Comparison of ENCODE assay signal across 21 cellular contexts in genomic region chr13:61777281-61777680, GRCh38.
DNase-seq lines count a peak whose midpoint lies in the region; ATAC-seq and TF ChIP-seq lines count a peak whose summit lies in the region.
"Had no signal": no experiment of that assay in that cellular context is flagged by ENCODE, and none has a peak within 500 bp of the region (broad histone marks: within the 10 kb centered on the region; RNA-seq: fewer than 3 reads in every experiment).

No MANE protein-coding gene starts in this region.

- CTCF ChIA-PET in WTC11 (lab: Charles Lee): interaction anchor here (0.7 kb wide), 1 partner anchor 11 kb away, joined by 3 read pairs; no protein-coding TSS in a partner anchor

- peaks cover 20% of the 10 kb centered on the region for H3F3A ChIP-seq in neural progenitor cell (ENCODE audit: low read depth)

- ATAC-seq in WTC11 (peak; percentile 84), heart left ventricle (peak in 3 of 4 donors; percentile 38 to 66 (median 44))
- ATAC-seq: activated CD8-positive, alpha-beta memory T cell treated with anti-CD3 and anti-CD28 coated beads, Interleukin-2, amount 10 ng/mL, durations not matched to agents 7 days and 5 days; activated naive CD4-positive, alpha-beta T cell treated with anti-CD3 and anti-CD28 coated beads, Interleukin-2, amount 50 U/mL, for 72 hours; HCT116 had no signal

- H3K27me3 ChIP-seq in heart left ventricle: no peaks in the 10 kb centered on the region
- H3K27me3 ChIP-seq in neural progenitor cell: no peaks in the 10 kb centered on the region
- H3K27me3 ChIP-seq: hepatocyte had no signal

- H3K4me1 ChIP-seq in heart left ventricle: peaks cover 0 to 11% (median 0%) of the 10 kb centered on the region in 12 donors
- peaks cover 21% of the 10 kb centered on the region for H3K4me1 ChIP-seq in neural progenitor cell

- no peaks in the 10 kb centered on the region for H3K27me3 Mint-ChIP-seq in WTC11 (ENCODE audit: low read depth)
- H3K27me3 Mint-ChIP-seq in neural progenitor cell (ENCODE audit: insufficient read depth, low read depth): no peaks in the 10 kb centered on the region
- H3K27me3 Mint-ChIP-seq in activated T-helper 1 cell treated with anti-CD3 and anti-CD28 coated beads, Interleukin-12 subunit alpha, Interleukin-12 subunit beta, Interleukin-2, Interleukin-4 antibody, amounts not matched to agents 30 ng/mL and 10 ng/mL and 1 ng/mL, durations not matched to agents 14 hours and 24 hours and 36 hours (ENCODE audit: insufficient read depth): no peaks in the 10 kb centered on the region
- H3K27me3 Mint-ChIP-seq: activated CD8-positive, alpha-beta memory T cell treated with anti-CD3 and anti-CD28 coated beads, Interleukin-2, amount 10 ng/mL, durations not matched to agents 7 days and 5 days; CD4-positive, alpha-beta T cell; type B pancreatic cell had no signal

- H3K4me2 ChIP-seq in neural progenitor cell: no peak overlapping the region
- H3K4me2 ChIP-seq: hepatocyte had no signal

- H3K27ac ChIP-seq in heart left ventricle (peak overlapping the region in 4 of 12 donors; percentile 21 to 56 (median 38)), neural progenitor cell (no peak overlapping the region)
- H3K27ac ChIP-seq: hepatocyte had no signal

- H3K4me3 Mint-ChIP-seq in WTC11 (no peak overlapping the region), neural progenitor cell (no peak overlapping the region)
- H3K4me3 Mint-ChIP-seq in activated T-helper 1 cell treated with anti-CD3 and anti-CD28 coated beads, Interleukin-12 subunit alpha, Interleukin-12 subunit beta, Interleukin-2, Interleukin-4 antibody, amounts not matched to agents 30 ng/mL and 10 ng/mL and 1 ng/mL, durations not matched to agents 14 hours and 24 hours and 36 hours: no peak overlapping the region
- H3K4me3 Mint-ChIP-seq: activated CD8-positive, alpha-beta memory T cell treated with anti-CD3 and anti-CD28 coated beads, Interleukin-2, amount 10 ng/mL, durations not matched to agents 7 days and 5 days; CD4-positive, alpha-beta T cell; immature natural killer cell; T-helper 2 cell treated with Interferon-gamma antibody and Interleukin-4, amounts not matched to agents 5 μg/mL and 100 μg/mL, for 36 hours; type B pancreatic cell had no signal

- H3K4me1 Mint-ChIP-seq in WTC11 (peaks cover 11% of the 10 kb centered on the region), neural progenitor cell (peaks cover 13% of the 10 kb centered on the region)
- no peaks in the 10 kb centered on the region for H3K4me1 Mint-ChIP-seq in activated T-helper 1 cell treated with anti-CD3 and anti-CD28 coated beads, Interleukin-12 subunit alpha, Interleukin-12 subunit beta, Interleukin-2, Interleukin-4 antibody, amounts not matched to agents 30 ng/mL and 10 ng/mL and 1 ng/mL, durations not matched to agents 14 hours and 24 hours and 36 hours (ENCODE audit: low read depth)
- H3K4me1 Mint-ChIP-seq: activated CD8-positive, alpha-beta memory T cell treated with anti-CD3 and anti-CD28 coated beads, Interleukin-2, amount 10 ng/mL, durations not matched to agents 7 days and 5 days; immature natural killer cell had no signal

- H4K20me1 ChIP-seq in neural progenitor cell (ENCODE audit: low read depth): no peaks in the 10 kb centered on the region

- WGBS in heart left ventricle, 4 donors: 10 to 22% (median 17%) methylated on average over 3 of the region's 3 CpGs

- H3K9me3 Mint-ChIP-seq in WTC11 (no peaks in the 10 kb centered on the region), neural progenitor cell (peaks cover 2% of the 10 kb centered on the region)
- peaks cover 6% of the 10 kb centered on the region for H3K9me3 Mint-ChIP-seq in activated T-helper 1 cell treated with anti-CD3 and anti-CD28 coated beads, Interleukin-12 subunit alpha, Interleukin-12 subunit beta, Interleukin-2, Interleukin-4 antibody, amounts not matched to agents 30 ng/mL and 10 ng/mL and 1 ng/mL, durations not matched to agents 14 hours and 24 hours and 36 hours
- H3K9me3 Mint-ChIP-seq: type B pancreatic cell had no signal

- H3K9ac ChIP-seq in neural progenitor cell: no peak overlapping the region

- DNase-seq in OCI-M1 (lab: John Stamatoyannopoulos, UW): peak; percentile 6
- no peak for DNase-seq in WTC11 (ENCODE audit: low spot score)
- DNase-seq in heart left ventricle: no peak
- DNase-seq in neural progenitor cell (ENCODE audit: low spot score): peak; percentile 19
- DNase-seq in activated T-helper 1 cell treated with anti-CD3 and anti-CD28 coated beads, Interleukin-12 subunit alpha, Interleukin-12 subunit beta, Interleukin-2, Interleukin-4 antibody, amounts not matched to agents 30 ng/mL and 10 ng/mL and 1 ng/mL, durations not matched to agents 14 hours and 24 hours and 36 hours (ENCODE audit: low spot score): no peak
- no peak for DNase-seq in stimulated activated CD4-positive, alpha-beta T cell treated with anti-CD3 and anti-CD28 coated beads, Interleukin-15, amount 100 ng/mL, for 24 hours
- DNase-seq in T-helper 9 cell: no peak
- DNase-seq in GF-D8 (lab: John Stamatoyannopoulos, UW): no peak
- DNase-seq: activated CD4-positive, alpha-beta T cell treated with anti-CD3 and anti-CD28 coated beads, Interleukin-2, amount 50 U/mL, for 1 hour; activated CD8-positive, alpha-beta memory T cell treated with anti-CD3 and anti-CD28 coated beads, Interleukin-2, amount 10 ng/mL, durations not matched to agents 7 days and 5 days; CD4-positive, alpha-beta T cell; cerebellar nuclear complex; immature natural killer cell; IMR-90; NCI-H2029 treated with DMSO at 0.1 percent for 48 hours had no signal

- H3K27ac Mint-ChIP-seq in WTC11 (no peak overlapping the region), neural progenitor cell (no peak overlapping the region)
- H3K27ac Mint-ChIP-seq in activated T-helper 1 cell treated with anti-CD3 and anti-CD28 coated beads, Interleukin-12 subunit alpha, Interleukin-12 subunit beta, Interleukin-2, Interleukin-4 antibody, amounts not matched to agents 30 ng/mL and 10 ng/mL and 1 ng/mL, durations not matched to agents 14 hours and 24 hours and 36 hours: no peak overlapping the region
- H3K27ac Mint-ChIP-seq: activated CD8-positive, alpha-beta memory T cell treated with anti-CD3 and anti-CD28 coated beads, Interleukin-2, amount 10 ng/mL, durations not matched to agents 7 days and 5 days; activated naive CD4-positive, alpha-beta T cell treated with anti-CD3 and anti-CD28 coated beads, Interleukin-2, amount 50 U/mL, for 72 hours; activated T-helper 2 cell treated with anti-CD3 and anti-CD28 coated beads, Interferon-gamma antibody, Interleukin-2, Interleukin-4, amounts not matched to agents 10 μg/mL and 5 μg/mL and 100 μg/mL, durations not matched to agents 14 hours and 24 hours and 36 hours; CD4-positive, alpha-beta T cell; immature natural killer cell; T-helper 2 cell treated with Interferon-gamma antibody and Interleukin-4, amounts not matched to agents 5 μg/mL and 100 μg/mL, for 36 hours; type B pancreatic cell had no signal

- H2AFZ ChIP-seq in neural progenitor cell (replicated peaks): no peak overlapping the region
- H2AFZ ChIP-seq: hepatocyte had no signal

- H3K4me3 ChIP-seq in heart left ventricle: no peak overlapping the region
- no peak overlapping the region for H3K4me3 ChIP-seq in neural progenitor cell
- H3K4me3 ChIP-seq: hepatocyte had no signal

- no peak for TF ChIP-seq CTCF in WTC11 (IDR thresholded peaks at IDR 0.05)
- no peak for TF ChIP-seq CTCF in heart left ventricle (IDR thresholded peaks at IDR 0.05)
- no peak for TF ChIP-seq CTCF in neural progenitor cell (IDR thresholded peaks at IDR 0.05)

- TF ChIP-seq POLR2A in heart left ventricle (IDR thresholded peaks at IDR 0.05): no peak

- no peaks in the 10 kb centered on the region for H3K36me3 Mint-ChIP-seq in WTC11
- no peaks in the 10 kb centered on the region for H3K36me3 Mint-ChIP-seq in neural progenitor cell
- no peaks in the 10 kb centered on the region for H3K36me3 Mint-ChIP-seq in activated T-helper 1 cell treated with anti-CD3 and anti-CD28 coated beads, Interleukin-12 subunit alpha, Interleukin-12 subunit beta, Interleukin-2, Interleukin-4 antibody, amounts not matched to agents 30 ng/mL and 10 ng/mL and 1 ng/mL, durations not matched to agents 14 hours and 24 hours and 36 hours (ENCODE audit: low read depth)
- H3K36me3 Mint-ChIP-seq: activated CD8-positive, alpha-beta memory T cell treated with anti-CD3 and anti-CD28 coated beads, Interleukin-2, amount 10 ng/mL, durations not matched to agents 7 days and 5 days; activated naive CD4-positive, alpha-beta T cell treated with anti-CD3 and anti-CD28 coated beads, Interleukin-2, amount 50 U/mL, for 72 hours; immature natural killer cell; type B pancreatic cell had no signal

- H3K9me3 ChIP-seq in heart left ventricle (no peaks in the 10 kb centered on the region), neural progenitor cell (ENCODE audit: low read depth) (no peaks in the 10 kb centered on the region)

- no peaks in the 10 kb centered on the region for H3K79me2 ChIP-seq in neural progenitor cell (ENCODE audit: low read depth)
- H3K79me2 ChIP-seq: hepatocyte had no signal

- H3K36me3 ChIP-seq in heart left ventricle (no peaks in the 10 kb centered on the region), neural progenitor cell (no peaks in the 10 kb centered on the region)

- POLR2A ChIA-PET in WTC11 (lab: Charles Lee): no interaction called here

- intact Hi-C loops in heart left ventricle (cut with DNase I): no loop called here
- intact Hi-C loops in activated T-helper 1 cell treated with anti-CD3 and anti-CD28 coated beads, Interleukin-12 subunit alpha, Interleukin-12 subunit beta, Interleukin-2, Interleukin-4 antibody, amounts not matched to agents 30 ng/mL and 10 ng/mL and 1 ng/mL, durations not matched to agents 14 hours and 24 hours and 36 hours (cut with micrococcal nuclease): no loop called here

TF ChIP-seq in WTC11, 78 proteins besides CTCF, POLR2A, EP300 and RAD21 (continues in another document):
- TF ChIP-seq FOXP1 (CRISPR knock-in tag; IDR thresholded peaks at IDR 0.05; ENCODE audit: borderline replicate concordance) (no peak), ERG (CRISPR knock-in tag; IDR thresholded peaks at IDR 0.05) (no peak), ZNF396 (CRISPR knock-in tag; IDR thresholded peaks at IDR 0.05; ENCODE audit: borderline replicate concordance) (no peak)

Comparison
In these comparisons a context has a peak if more than half of its experiments do, and no peak if none do; other contexts are left out.
1. DNase-seq: peak in OCI-M1 (single experiment) and neural progenitor cell (single experiment); none in WTC11 (single experiment), heart left ventricle (0 of 5), activated T-helper 1 cell treated with anti-CD3 and anti-CD28 coated beads, Interleukin-12 subunit alpha, Interleukin-12 subunit beta, Interleukin-2, Interleukin-4 antibody, amounts not matched to agents 30 ng/mL and 10 ng/mL and 1 ng/mL, durations not matched to agents 14 hours and 24 hours and 36 hours (single experiment), stimulated activated CD4-positive, alpha-beta T cell treated with anti-CD3 and anti-CD28 coated beads, Interleukin-15, amount 100 ng/mL, for 24 hours (single experiment), T-helper 9 cell (single experiment) and GF-D8 (single experiment).